20 cellular contexts compared by ENCODE assay signal in the genomic region with DNA sequence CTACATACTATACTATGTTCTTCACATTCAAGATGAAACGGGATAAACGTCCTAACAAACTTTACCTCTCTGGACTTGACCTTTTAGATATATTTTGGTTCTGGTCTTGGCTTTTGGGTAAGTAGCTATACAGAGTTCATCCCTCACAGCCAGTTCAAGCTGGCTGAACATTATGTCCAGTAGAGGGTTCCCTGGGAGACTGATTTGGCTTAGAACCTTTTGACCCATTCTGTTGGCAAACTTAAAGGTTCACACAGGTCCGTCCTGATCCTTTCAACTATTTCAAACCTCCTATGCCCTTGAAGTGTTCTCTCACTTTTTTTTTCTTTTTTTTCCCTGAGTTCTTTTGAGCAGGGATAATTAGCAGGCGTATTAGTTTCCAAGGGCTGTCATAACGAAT.
"Had no signal": no experiment of that assay in that cellular context is flagged by ENCODE, and none has a peak within 500 bp of the region (broad histone marks: within the 10 kb centered on the region; RNA-seq: fewer than 3 reads in every experiment).

No MANE protein-coding gene starts in this region.

- ATAC-seq: gastroesophageal sphincter; left colon; lower lobe of right lung; natural killer cell; stimulated activated naive B cell treated with anti-CD40 and anti-IgM and Interleukin-4, amounts not matched to agents 10 μg/mL and 1 μg/mL and 100 μg/mL, for 72 hours; stimulated activated naive CD8-positive, alpha-beta T cell treated with anti-CD3 and anti-CD28 coated beads, Interleukin-15, amount 100 ng/mL, for 72 hours; upper lobe of right lung had no signal

- DNase-seq: cortex of kidney; effector memory CD4-positive, alpha-beta T cell; glutamatergic neuron; immature natural killer cell; left colon; lower lobe of right lung; natural killer cell; posterior cingulate gyrus; sigmoid colon; stimulated activated CD4-positive, alpha-beta T cell treated with anti-CD3 and anti-CD28 coated beads, Interleukin-2, amount 100 ng/mL, for 24 hours; stimulated activated CD4-positive, alpha-beta T cell treated with anti-CD3 and anti-CD28 coated beads, Interleukin-4, amount 100 ng/mL, for 4 hours; stimulated activated naive B cell treated with anti-CD40 and anti-IgM and Interleukin-4, amounts not matched to agents 10 μg/mL and 1 μg/mL and 100 μg/mL, for 72 hours; stimulated activated naive CD8-positive, alpha-beta T cell treated with anti-CD3 and anti-CD28 coated beads, Interleukin-15, amount 100 ng/mL, for 72 hours; testis; upper lobe of right lung had no signal

- H3K4me3 ChIP-seq: esophagus muscularis mucosa, gastroesophageal sphincter, lower lobe of right lung, sigmoid colon, skin epidermis, testis, tibial nerve, upper lobe of right lung, vagina had no signal

- H3K27me3 ChIP-seq: esophagus muscularis mucosa, gastroesophageal sphincter, sigmoid colon, testis, tibial nerve, upper lobe of right lung, vagina had no signal

- H3K9me3 ChIP-seq: esophagus muscularis mucosa, gastroesophageal sphincter, lower lobe of right lung, sigmoid colon, testis, tibial nerve, upper lobe of right lung, vagina had no signal

- H3K4me1 ChIP-seq: gastroesophageal sphincter, lower lobe of right lung, sigmoid colon, testis, upper lobe of right lung, vagina had no signal

- H3K36me3 ChIP-seq: esophagus muscularis mucosa, gastroesophageal sphincter, lower lobe of right lung, sigmoid colon, tibial nerve, upper lobe of right lung, vagina had no signal

- H3K27ac ChIP-seq: esophagus muscularis mucosa, gastroesophageal sphincter, lower lobe of right lung, sigmoid colon, skin epidermis, testis, tibial nerve, upper lobe of right lung, vagina had no signal
